In the genomic region with DNA sequence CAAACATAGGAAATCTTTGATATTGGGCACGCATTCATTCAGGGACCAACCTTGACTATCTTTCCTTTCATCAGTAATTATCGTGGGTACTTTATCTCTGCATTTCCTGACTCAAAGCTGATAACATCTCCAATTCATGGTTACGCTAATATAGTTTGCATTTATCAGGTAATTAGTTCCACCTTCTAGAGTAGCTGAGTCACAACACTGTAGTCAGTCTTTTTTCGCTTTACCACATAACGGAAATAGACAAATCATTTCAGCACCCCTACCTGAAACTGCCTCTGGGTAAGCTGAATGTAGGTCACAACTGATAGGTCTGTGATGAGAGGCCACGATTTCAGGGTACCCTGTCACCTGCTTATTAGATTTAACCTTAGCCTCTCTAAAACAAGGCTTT, we compare ENCODE assay signal across 1 cellular context.
A peak's percentile ranks its signal among the peaks of the same experiment; 100 is the strongest.
TF ChIP-seq lines count a peak whose summit lies in the region.

No MANE protein-coding gene starts in this region.

TF ChIP-seq in HEK293, 187 proteins besides CTCF, POLR2A, EP300 and RAD21 (continued from another document):
- TF ChIP-seq, protein P1, sequence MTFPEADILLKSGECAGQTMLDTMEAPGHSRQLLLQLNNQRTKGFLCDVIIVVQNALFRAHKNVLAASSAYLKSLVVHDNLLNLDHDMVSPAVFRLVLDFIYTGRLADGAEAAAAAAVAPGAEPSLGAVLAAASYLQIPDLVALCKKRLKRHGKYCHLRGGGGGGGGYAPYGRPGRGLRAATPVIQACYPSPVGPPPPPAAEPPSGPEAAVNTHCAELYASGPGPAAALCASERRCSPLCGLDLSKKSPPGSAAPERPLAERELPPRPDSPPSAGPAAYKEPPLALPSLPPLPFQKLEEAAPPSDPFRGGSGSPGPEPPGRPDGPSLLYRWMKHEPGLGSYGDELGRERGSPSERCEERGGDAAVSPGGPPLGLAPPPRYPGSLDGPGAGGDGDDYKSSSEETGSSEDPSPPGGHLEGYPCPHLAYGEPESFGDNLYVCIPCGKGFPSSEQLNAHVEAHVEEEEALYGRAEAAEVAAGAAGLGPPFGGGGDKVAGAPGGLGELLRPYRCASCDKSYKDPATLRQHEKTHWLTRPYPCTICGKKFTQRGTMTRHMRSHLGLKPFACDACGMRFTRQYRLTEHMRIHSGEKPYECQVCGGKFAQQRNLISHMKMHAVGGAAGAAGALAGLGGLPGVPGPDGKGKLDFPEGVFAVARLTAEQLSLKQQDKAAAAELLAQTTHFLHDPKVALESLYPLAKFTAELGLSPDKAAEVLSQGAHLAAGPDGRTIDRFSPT (tag by site-specific recombination; IDR thresholded peaks at IDR 0.05) = peak; percentile 42; the same call in 1 of the 2 replicates
- TF ChIP-seq, protein P2, sequence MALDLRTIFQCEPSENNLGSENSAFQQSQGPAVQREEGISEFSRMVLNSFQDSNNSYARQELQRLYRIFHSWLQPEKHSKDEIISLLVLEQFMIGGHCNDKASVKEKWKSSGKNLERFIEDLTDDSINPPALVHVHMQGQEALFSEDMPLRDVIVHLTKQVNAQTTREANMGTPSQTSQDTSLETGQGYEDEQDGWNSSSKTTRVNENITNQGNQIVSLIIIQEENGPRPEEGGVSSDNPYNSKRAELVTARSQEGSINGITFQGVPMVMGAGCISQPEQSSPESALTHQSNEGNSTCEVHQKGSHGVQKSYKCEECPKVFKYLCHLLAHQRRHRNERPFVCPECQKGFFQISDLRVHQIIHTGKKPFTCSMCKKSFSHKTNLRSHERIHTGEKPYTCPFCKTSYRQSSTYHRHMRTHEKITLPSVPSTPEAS (tag by site-specific recombination; IDR thresholded peaks at IDR 0.05) = no peak
- TF ChIP-seq GLIS2 (tag by site-specific recombination; IDR thresholded peaks at IDR 0.05) = no peak
- no peak for TF ChIP-seq ZNF521 (tag by site-specific recombination; IDR thresholded peaks at IDR 0.05)
- TF ChIP-seq ZNF610 (tag by site-specific recombination; IDR thresholded peaks at IDR 0.05; ENCODE audit: borderline replicate concordance) = no peak
- TF ChIP-seq ZFHX2 (tag by site-specific recombination; conservative IDR thresholded peaks at IDR 0.05) = no peak
- no peak for TF ChIP-seq TCF7L2 (IDR thresholded peaks at IDR 0.05; ENCODE audit: borderline replicate concordance, low read depth, low read length)
- no peak for TF ChIP-seq HOXA7 (CRISPR knock-in tag; IDR thresholded peaks at IDR 0.05; ENCODE audit: borderline replicate concordance)
- no peak for TF ChIP-seq ZNF223 (tag by site-specific recombination; IDR thresholded peaks at IDR 0.05)
- TF ChIP-seq WT1 (tag by site-specific recombination; IDR thresholded peaks at IDR 0.05) = no peak
